8 cellular contexts compared by ENCODE assay signal in genomic region chr21:31557421-31557955, GRCh38.
A peak's percentile ranks its signal among the peaks of the same experiment; 100 is the strongest.
DNase-seq lines count a peak whose midpoint lies in the region; ATAC-seq and TF ChIP-seq lines count a peak whose summit lies in the region.

No MANE protein-coding gene starts in this region.

- ATAC-seq in Panc1 (no peak), gastrocnemius medialis (no peak), HG03521 (IDR thresholded peaks at IDR 0.05; ENCODE audit: unreplicated experiment) (no peak)

- H3K4me1 ChIP-seq in Panc1 (ENCODE audit: control insufficient read depth, insufficient read depth, low read length) = no peaks in the 10 kb centered on the region; the same call in 1 of the 2 replicates
- no peaks in the 10 kb centered on the region for H3K4me1 ChIP-seq in colonic mucosa
- no peaks in the 10 kb centered on the region for H3K4me1 ChIP-seq in parathyroid adenoma
- peaks cover 0 to 6% of the 10 kb centered on the region in 2 donors for H3K4me1 ChIP-seq in gastrocnemius medialis

- H3K9ac ChIP-seq in colonic mucosa (ENCODE audit: low read depth in 2 of 2, low read length in 2 of 2) = no peak overlapping the region
- H3K9ac ChIP-seq in parathyroid adenoma = no peak overlapping the region

- in situ Hi-C loops in Panc1 (cut with HindIII; ENCODE audit: low pct_unique_long_range_greater_than_20kb, low sequenced_read_pairs) (no loop called here), gastrocnemius medialis (cut with MboI; ENCODE audit: low sequenced_read_pairs in 4 of 4) (no loop called here)

- H3K9me3 ChIP-seq in Panc1 (ENCODE audit: control insufficient read depth, insufficient read depth, low read depth, low read length) (no peaks in the 10 kb centered on the region), colonic mucosa (no peaks in the 10 kb centered on the region), parathyroid adenoma (ENCODE audit: control insufficient read depth, low read length) (no peaks in the 10 kb centered on the region), gastrocnemius medialis (no peaks in the 10 kb centered on the region)

- no peak for DNase-seq in Panc1 (ENCODE audit: low read depth, low spot score)
- no peak for DNase-seq in colonic mucosa
- DNase-seq in GF-D8 (lab: John Stamatoyannopoulos, UW) = no peak
- DNase-seq in gastrocnemius medialis = no peak
- DNase-seq in Ammon's horn (ENCODE audit: low spot score) = no peak

- H3K27me3 ChIP-seq in Panc1 (ENCODE audit: control insufficient read depth, insufficient read depth, low read length) (no peaks in the 10 kb centered on the region; the same call in 1 of the 2 replicates), colonic mucosa (peaks cover 12% of the 10 kb centered on the region), parathyroid adenoma (ENCODE audit: control insufficient read depth, insufficient read depth, low read length) (peaks cover 9% of the 10 kb centered on the region), gastrocnemius medialis (peaks cover 43 to 44% (median 43%) of the 10 kb centered on the region in 3 donors)

- H2AFZ ChIP-seq in parathyroid adenoma = peak overlapping the region; percentile 72

- TF ChIP-seq POLR2A in gastrocnemius medialis (IDR thresholded peaks at IDR 0.05) = no peak

- POLR2A ChIA-PET in Panc1 (lab: Charles Lee) = no interaction called here

- TF ChIP-seq CTCF in Panc1 (IDR thresholded peaks at IDR 0.05) = no peak
- TF ChIP-seq CTCF in colonic mucosa (IDR thresholded peaks at IDR 0.05) = no peak
- TF ChIP-seq CTCF in parathyroid adenoma (IDR thresholded peaks at IDR 0.05) = no peak
- TF ChIP-seq CTCF in gastrocnemius medialis (IDR thresholded peaks at IDR 0.05 in 4 of 5, conservative IDR thresholded peaks at IDR 0.05 in 1 of 5) = no peak

- intact Hi-C loops in Panc1 (cut with micrococcal nuclease; ENCODE audit: unreplicated experiment) (no loop called here), colonic mucosa (cut with DNase I) (no loop called here), gastrocnemius medialis (cut with DNase I; ENCODE audit: low total_unique reads) (no loop called here)

- H3K36me3 ChIP-seq in Panc1 (ENCODE audit: control insufficient read depth, insufficient read depth, low read length) (no peaks in the 10 kb centered on the region), colonic mucosa (no peaks in the 10 kb centered on the region), parathyroid adenoma (ENCODE audit: control insufficient read depth, insufficient read depth, low read length) (no peaks in the 10 kb centered on the region), gastrocnemius medialis (no peaks in the 10 kb centered on the region)

- H3K79me2 ChIP-seq in parathyroid adenoma = no peaks in the 10 kb centered on the region

- CTCF ChIA-PET in Panc1 (lab: Charles Lee) = no interaction called here

- peak overlapping the region; percentile 68 for H3K4me2 ChIP-seq in parathyroid adenoma (ENCODE audit: low read length)

- H3K4me3 ChIP-seq in GM08714 (ENCODE audit: low read length) (peak overlapping the region; percentile 56), Panc1 (ENCODE audit: low read depth in 2 of 2, low read length in 2 of 2) (peak overlapping the region; percentile 24 to 50), colonic mucosa (peak overlapping the region; percentile 79), parathyroid adenoma (ENCODE audit: low read depth, low read length) (peak overlapping the region; percentile 16), gastrocnemius medialis (peak overlapping the region in 2 of 4 donors; percentile 38 to 48)

- BruUV-seq in Panc1 (replicated peaks; lab: Mats Ljungman, UMichigan) = no TSS peak

- H3K27ac ChIP-seq in Panc1 (ENCODE audit: low read length) (no peak overlapping the region), colonic mucosa (no peak overlapping the region), parathyroid adenoma (no peak overlapping the region), gastrocnemius medialis (no peak overlapping the region)
